ENCODE assay signal across 1 cellular context in the genomic region with DNA sequence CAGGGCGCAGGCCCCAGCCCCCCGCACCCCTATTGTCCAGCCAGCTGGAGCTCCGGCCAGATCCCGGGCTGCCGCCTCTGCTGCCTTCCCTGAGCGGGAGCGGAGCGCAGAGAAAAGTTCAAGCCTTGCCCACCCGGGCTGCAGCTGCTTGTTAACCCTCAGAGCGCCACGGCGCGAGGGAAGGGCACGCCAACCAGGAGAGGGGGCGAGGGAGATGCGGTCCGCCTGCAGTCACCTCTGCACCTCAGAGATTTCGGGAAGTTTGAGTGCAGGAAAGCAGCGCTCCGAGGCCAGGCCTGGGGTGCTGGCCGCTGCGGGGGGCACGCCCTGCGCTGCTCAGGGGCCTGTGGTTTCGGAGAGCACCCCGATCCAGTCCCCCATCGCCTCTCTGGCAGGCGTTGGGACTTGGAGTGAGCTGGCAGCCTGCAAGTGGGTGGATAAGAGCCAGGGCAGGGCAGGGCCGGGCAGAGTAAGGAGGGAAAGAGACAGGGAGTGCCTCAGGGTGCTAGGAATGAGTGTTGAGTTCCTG.
TF ChIP-seq lines count a peak whose summit lies in the region.

No MANE protein-coding gene starts in this region.

TF ChIP-seq in SK-N-SH treated with all-trans-retinoic acid at 6 μM for 48 hours, 23 proteins besides CTCF, POLR2A, EP300 and RAD21 (continued from another document):
- TF ChIP-seq, protein P1, sequence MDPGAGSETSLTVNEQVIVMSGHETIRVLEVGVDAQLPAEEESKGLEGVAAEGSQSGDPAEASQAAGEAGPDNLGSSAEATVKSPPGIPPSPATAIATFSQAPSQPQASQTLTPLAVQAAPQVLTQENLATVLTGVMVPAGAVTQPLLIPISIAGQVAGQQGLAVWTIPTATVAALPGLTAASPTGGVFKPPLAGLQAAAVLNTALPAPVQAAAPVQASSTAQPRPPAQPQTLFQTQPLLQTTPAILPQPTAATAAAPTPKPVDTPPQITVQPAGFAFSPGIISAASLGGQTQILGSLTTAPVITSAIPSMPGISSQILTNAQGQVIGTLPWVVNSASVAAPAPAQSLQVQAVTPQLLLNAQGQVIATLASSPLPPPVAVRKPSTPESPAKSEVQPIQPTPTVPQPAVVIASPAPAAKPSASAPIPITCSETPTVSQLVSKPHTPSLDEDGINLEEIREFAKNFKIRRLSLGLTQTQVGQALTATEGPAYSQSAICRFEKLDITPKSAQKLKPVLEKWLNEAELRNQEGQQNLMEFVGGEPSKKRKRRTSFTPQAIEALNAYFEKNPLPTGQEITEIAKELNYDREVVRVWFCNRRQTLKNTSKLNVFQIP (CRISPR knock-in tag; IDR thresholded peaks at IDR 0.05; ENCODE audit: borderline replicate concordance, low read depth), result no peak
- TF ChIP-seq PPARA (CRISPR knock-in tag; IDR thresholded peaks at IDR 0.05; ENCODE audit: borderline replicate concordance) (no peak), ZC3H10 (CRISPR knock-in tag; IDR thresholded peaks at IDR 0.05) (no peak), ARNTL (CRISPR knock-in tag; IDR thresholded peaks at IDR 0.05; ENCODE audit: borderline replicate concordance, low read depth) (no peak)
- TF ChIP-seq, protein P2, sequence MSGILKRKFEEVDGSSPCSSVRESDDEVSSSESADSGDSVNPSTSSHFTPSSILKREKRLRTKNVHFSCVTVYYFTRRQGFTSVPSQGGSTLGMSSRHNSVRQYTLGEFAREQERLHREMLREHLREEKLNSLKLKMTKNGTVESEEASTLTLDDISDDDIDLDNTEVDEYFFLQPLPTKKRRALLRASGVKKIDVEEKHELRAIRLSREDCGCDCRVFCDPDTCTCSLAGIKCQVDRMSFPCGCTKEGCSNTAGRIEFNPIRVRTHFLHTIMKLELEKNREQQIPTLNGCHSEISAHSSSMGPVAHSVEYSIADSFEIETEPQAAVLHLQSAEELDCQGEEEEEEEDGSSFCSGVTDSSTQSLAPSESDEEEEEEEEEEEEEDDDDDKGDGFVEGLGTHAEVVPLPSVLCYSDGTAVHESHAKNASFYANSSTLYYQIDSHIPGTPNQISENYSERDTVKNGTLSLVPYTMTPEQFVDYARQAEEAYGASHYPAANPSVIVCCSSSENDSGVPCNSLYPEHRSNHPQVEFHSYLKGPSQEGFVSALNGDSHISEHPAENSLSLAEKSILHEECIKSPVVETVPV (CRISPR knock-in tag; IDR thresholded peaks at IDR 0.05), result no peak
